ENCODE assay signal across 8 cellular contexts in the genomic region with DNA sequence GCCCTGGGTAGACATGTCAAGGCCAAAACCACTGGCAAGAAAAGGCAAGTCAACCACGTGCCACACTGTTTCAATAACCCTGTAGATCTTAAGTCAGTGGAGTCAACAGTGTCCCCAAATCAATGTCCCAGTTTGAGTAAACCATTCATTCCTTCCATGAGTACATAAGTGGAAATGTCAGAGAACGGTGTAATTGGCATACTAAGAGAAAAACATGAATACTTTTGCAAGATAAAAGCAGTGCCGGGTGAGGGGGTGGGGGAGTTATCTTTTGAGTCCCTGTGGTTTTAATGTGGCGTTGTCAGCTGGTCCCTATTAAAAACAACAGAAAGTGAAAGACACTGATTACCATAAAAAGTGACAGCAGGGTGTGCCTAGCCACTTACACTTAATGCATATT. TPM values are rescaled to one million over a fixed set of nuclear protein-coding genes. Genes with fewer than 3 reads are reported as not detected.
A peak's percentile ranks its signal among the peaks of the same experiment; 100 is the strongest.
DNase-seq lines count a peak whose midpoint lies in the region; ATAC-seq and TF ChIP-seq lines count a peak whose summit lies in the region.

No MANE protein-coding gene starts in this region.

- TF ChIP-seq EP300 in transverse colon (IDR thresholded peaks at IDR 0.05; ENCODE audit: low read depth) = no peak

- peaks cover 0 to 13% (median 1%) of the 10 kb centered on the region in 4 donors for H3K4me1 ChIP-seq in transverse colon
- no peaks in the 10 kb centered on the region for H3K4me1 ChIP-seq in uterus

- H3K27ac ChIP-seq in transverse colon = no peak overlapping the region
- no peak overlapping the region for H3K27ac ChIP-seq in uterus

- TF ChIP-seq CTCF in transverse colon (IDR thresholded peaks at IDR 0.05) (no peak), uterus (IDR thresholded peaks at IDR 0.05) (no peak)

- peak; percentile 68 for ATAC-seq in GM18505 (IDR thresholded peaks at IDR 0.05; ENCODE audit: unreplicated experiment)
- peak; percentile 84 for ATAC-seq in HG02623 (IDR thresholded peaks at IDR 0.05; ENCODE audit: unreplicated experiment)
- ATAC-seq in HG03135 (IDR thresholded peaks at IDR 0.05; ENCODE audit: unreplicated experiment) = no peak

- no peaks in the 10 kb centered on the region for H3K27me3 ChIP-seq in transverse colon
- no peaks in the 10 kb centered on the region for H3K27me3 ChIP-seq in uterus

- intact Hi-C loops in transverse colon (cut with DNase I; ENCODE audit: low total_unique reads) (loop anchor here (10.0 kb wide), 1 partner anchor 875 kb away; no protein-coding TSS in a partner anchor), uterus (cut with DNase I; ENCODE audit: low total_unique reads) (no loop called here)

- no peaks in the 10 kb centered on the region for H3K36me3 ChIP-seq in transverse colon
- H3K36me3 ChIP-seq in uterus = no peaks in the 10 kb centered on the region

- DNase-seq in activated CD4-positive, alpha-beta T cell treated with anti-CD3 and anti-CD28 coated beads, Interleukin-2, amount 50 U/mL, for 1 hour = peak; percentile 24
- DNase-seq in stimulated activated CD4-positive, alpha-beta T cell treated with anti-CD3 and anti-CD28 coated beads, Interleukin-12 subunit alpha, Interleukin-12 subunit beta, amount 100 ng/mL, for 24 hours (ENCODE audit: low read depth in 2 of 2) = peak; percentile 31 to 68
- DNase-seq in T1000 (lab: John Stamatoyannopoulos, UW) = no peak
- no peak for DNase-seq in transverse colon
- DNase-seq in uterus = no peak

- no peak overlapping the region for H3K4me3 ChIP-seq in transverse colon
- H3K4me3 ChIP-seq in uterus = no peak overlapping the region

- no peaks in the 10 kb centered on the region for H3K9me3 ChIP-seq in transverse colon
- H3K9me3 ChIP-seq in uterus = no peaks in the 10 kb centered on the region

- in situ Hi-C loops in transverse colon (cut with MboI; ENCODE audit: low pct_ligation_motif_present in 1 of 4, low pct_unique_long_range_greater_than_20kb in 1 of 4, low sequenced_read_pairs in 3 of 4) = loop anchor here in 3 of 4 donors (10.0 to 25.0 kb wide), 2 partner anchors 875 to 892 kb away; no protein-coding TSS in a partner anchor

- TF ChIP-seq POLR2A in GM18505 (IDR thresholded peaks at IDR 0.05; ENCODE audit: borderline replicate concordance, extremely low read depth, insufficient read depth, insufficient read length) (no peak), transverse colon (IDR thresholded peaks at IDR 0.05) (no peak), uterus (IDR thresholded peaks at IDR 0.05) (no peak)

- WGBS in transverse colon (ENCODE audit: low coverage in 1 of 2), 2 donors = 44 to 50% methylated on average over 4 of the region's 4 CpGs

RNA-seq across cellular contexts. Expression of gene RSU1, which starts 37.8 kb away (rescaled TPM):
- total RNA-seq in transverse colon (100 to 1,000 TPM in 1 of 4 donors, 10 to 100 TPM in 3; 25.9 to 132 (median 67.0) TPM), uterus (10 to 100 TPM; 40.5 to 95.4 (median 65.2) TPM)

Comparison
In these comparisons a context has a peak if more than half of its experiments do, and no peak if none do; other contexts are left out.
1. DNase-seq: peak in activated CD4-positive, alpha-beta T cell treated with anti-CD3 and anti-CD28 coated beads, Interleukin-2, amount 50 U/mL, for 1 hour (single experiment) and stimulated activated CD4-positive, alpha-beta T cell treated with anti-CD3 and anti-CD28 coated beads, Interleukin-12 subunit alpha, Interleukin-12 subunit beta, amount 100 ng/mL, for 24 hours (2 of 2); none in T1000 (single experiment), transverse colon (single experiment) and uterus (0 of 2).